19 cellular contexts compared by ENCODE assay signal in the genomic region with DNA sequence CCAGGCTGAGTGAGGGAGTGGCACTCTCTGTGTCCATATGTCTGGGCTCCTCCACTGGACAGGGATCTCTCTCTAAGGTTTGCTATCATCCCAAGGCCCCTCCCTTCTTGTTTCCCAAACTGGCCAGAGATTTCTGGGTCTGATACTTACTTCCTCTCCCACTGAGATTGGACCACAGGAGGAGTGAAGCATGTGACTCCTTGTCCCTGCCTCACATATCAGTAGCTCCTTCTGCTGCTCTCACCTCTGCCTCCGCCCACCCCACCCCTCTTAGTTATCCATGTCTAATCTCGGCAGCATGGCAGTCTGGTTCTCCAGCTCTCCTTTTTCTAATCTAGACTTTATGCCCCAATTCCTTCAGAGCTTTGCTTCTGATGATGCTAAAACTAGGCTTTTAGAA.
A peak's percentile ranks its signal among the peaks of the same experiment; 100 is the strongest.
DNase-seq lines count a peak whose midpoint lies in the region; TF ChIP-seq lines count a peak whose summit lies in the region.
"Had no signal": no experiment of that assay in that cellular context is flagged by ENCODE, and none has a peak within 500 bp of the region (broad histone marks: within the 10 kb centered on the region; RNA-seq: fewer than 3 reads in every experiment).

No MANE protein-coding gene starts in this region.

- H4K8ac ChIP-seq in mesendoderm (ENCODE audit: low read depth, low read length) = no peak overlapping the region

- no peak overlapping the region for H2BK120ac ChIP-seq in mesendoderm (ENCODE audit: low read depth, low read length)

- H3K36me3 ChIP-seq in WERI-Rb-1 = no peaks in the 10 kb centered on the region
- H3K36me3 ChIP-seq in mesendoderm (ENCODE audit: control insufficient read depth, insufficient read depth, low read length) = no peaks in the 10 kb centered on the region
- H3K36me3 ChIP-seq: BLaER1, HAP-1 had no signal

- H3K27me3 Mint-ChIP-seq in activated CD4-positive, alpha-beta T cell treated with anti-CD3 and anti-CD28 coated beads, Interleukin-2, amount 10 ng/mL, durations not matched to agents 7 days and 5 days = peaks cover 33% of the 10 kb centered on the region
- peaks cover 13% of the 10 kb centered on the region for H3K27me3 Mint-ChIP-seq in activated CD4-positive, alpha-beta T cell treated with anti-CD3 and anti-CD28 coated beads, Interleukin-2, amount 10 ng/mL, durations not matched to agents 24 days and 14 days

- H3K4me3 Mint-ChIP-seq in activated CD4-positive, alpha-beta T cell treated with anti-CD3 and anti-CD28 coated beads, Interleukin-2, amount 10 ng/mL, durations not matched to agents 7 days and 5 days = no peak overlapping the region
- H3K4me3 Mint-ChIP-seq in activated CD4-positive, alpha-beta T cell treated with anti-CD3 and anti-CD28 coated beads, Interleukin-2, amount 10 ng/mL, durations not matched to agents 24 days and 14 days = no peak overlapping the region
- H3K4me3 Mint-ChIP-seq: B cell; CD4-positive, CD25-positive, alpha-beta regulatory T cell; CD8-positive, alpha-beta T cell had no signal

- no peak for TF ChIP-seq CTCF in WERI-Rb-1 (IDR thresholded peaks at IDR 0.05; ENCODE audit: low read depth, low read length)

- peak overlapping the region; percentile 44 for H3K27ac Mint-ChIP-seq in activated CD4-positive, alpha-beta T cell treated with anti-CD3 and anti-CD28 coated beads, Interleukin-2, amount 10 ng/mL, durations not matched to agents 7 days and 5 days
- H3K27ac Mint-ChIP-seq in activated CD4-positive, alpha-beta T cell treated with anti-CD3 and anti-CD28 coated beads, Interleukin-2, amount 10 ng/mL, durations not matched to agents 24 days and 14 days = no peak overlapping the region
- H3K27ac Mint-ChIP-seq: B cell; CD8-positive, alpha-beta T cell had no signal

- no peak overlapping the region for H2BK5ac ChIP-seq in mesendoderm (ENCODE audit: low read length)

- H3K27ac ChIP-seq in WERI-Rb-1 = no peak overlapping the region
- no peak overlapping the region for H3K27ac ChIP-seq in mesendoderm (ENCODE audit: low read depth, low read length)
- H3K27ac ChIP-seq: 22Rv1, BLaER1, C4-2B had no signal

- H3K9ac ChIP-seq in mesendoderm (ENCODE audit: low read length) = no peak overlapping the region
- H3K9ac ChIP-seq: BLaER1 had no signal

- no peak overlapping the region for H3K4ac ChIP-seq in mesendoderm (ENCODE audit: low read depth, low read length)

- no peak overlapping the region for H3K23ac ChIP-seq in mesendoderm (ENCODE audit: low read length)

- no peaks in the 10 kb centered on the region for H3K79me2 ChIP-seq in mesendoderm (ENCODE audit: control insufficient read depth, insufficient read depth, low read length)

- intact Hi-C loops in activated CD4-positive, alpha-beta T cell treated with anti-CD3 and anti-CD28 coated beads, Interleukin-2, amount 10 ng/mL, durations not matched to agents 24 days and 14 days (cut with micrococcal nuclease) = loop anchor here (10.0 kb wide), 1 partner anchor 101 kb away; no protein-coding TSS in a partner anchor

- no peaks in the 10 kb centered on the region for H3K79me1 ChIP-seq in mesendoderm (ENCODE audit: low read length)

- H3K18ac ChIP-seq in mesendoderm (ENCODE audit: low read length) = no peak overlapping the region

- CTCF ChIA-PET in activated CD4-positive, alpha-beta T cell treated with anti-CD3 and anti-CD28 coated beads, Interleukin-2, amount 10 ng/mL, durations not matched to agents 7 days and 5 days (lab: Charles Lee) = interaction anchor here (1.4 kb wide), 1 partner anchor 99 kb away, joined by 3 read pairs; no protein-coding TSS in a partner anchor

- H3K36me3 Mint-ChIP-seq in activated CD4-positive, alpha-beta T cell treated with anti-CD3 and anti-CD28 coated beads, Interleukin-2, amount 10 ng/mL, durations not matched to agents 7 days and 5 days (ENCODE audit: low read depth) = peaks cover 2% of the 10 kb centered on the region
- H3K36me3 Mint-ChIP-seq in activated CD4-positive, alpha-beta T cell treated with anti-CD3 and anti-CD28 coated beads, Interleukin-2, amount 10 ng/mL, durations not matched to agents 24 days and 14 days (ENCODE audit: low read depth) = no peaks in the 10 kb centered on the region
- H3K36me3 Mint-ChIP-seq: CD4-positive, CD25-positive, alpha-beta regulatory T cell; CD8-positive, alpha-beta T cell had no signal

- no peak overlapping the region for H3K56ac ChIP-seq in mesendoderm (ENCODE audit: low read length)

- H3K4me1 Mint-ChIP-seq in activated CD4-positive, alpha-beta T cell treated with anti-CD3 and anti-CD28 coated beads, Interleukin-2, amount 10 ng/mL, durations not matched to agents 7 days and 5 days = peaks cover 15% of the 10 kb centered on the region
- H3K4me1 Mint-ChIP-seq in activated CD4-positive, alpha-beta T cell treated with anti-CD3 and anti-CD28 coated beads, Interleukin-2, amount 10 ng/mL, durations not matched to agents 24 days and 14 days = peaks cover 14% of the 10 kb centered on the region

- POLR2A ChIA-PET in activated CD4-positive, alpha-beta T cell treated with anti-CD3 and anti-CD28 coated beads, Interleukin-2, amount 10 ng/mL, durations not matched to agents 7 days and 5 days (lab: Charles Lee) = no interaction called here

- no peaks in the 10 kb centered on the region for H3K9me3 ChIP-seq in WERI-Rb-1 (ENCODE audit: severe bottlenecking)
- H3K9me3 ChIP-seq: BLaER1, HAP-1 had no signal

- H3K27me3 ChIP-seq in WERI-Rb-1 (ENCODE audit: insufficient read depth, low read depth, severe bottlenecking) (no peaks in the 10 kb centered on the region), mesendoderm (ENCODE audit: insufficient read depth, low read length, poor library complexity) (no peaks in the 10 kb centered on the region)

- no peak overlapping the region for H4K5ac ChIP-seq in mesendoderm (ENCODE audit: low read length)

- H3K4me2 ChIP-seq in mesendoderm (ENCODE audit: low read length) = no peak overlapping the region
- H3K4me2 ChIP-seq: BLaER1 had no signal

- H2BK15ac ChIP-seq in mesendoderm (replicated peaks; ENCODE audit: low read depth) = no peak overlapping the region

- H3K4me3 ChIP-seq in WERI-Rb-1 (ENCODE audit: low read depth, low read length) (no peak overlapping the region), mesendoderm (ENCODE audit: low read length) (no peak overlapping the region)
- H3K4me3 ChIP-seq: BLaER1, GM12878, HAP-1 had no signal

- H3K9me3 Mint-ChIP-seq in activated CD4-positive, alpha-beta T cell treated with anti-CD3 and anti-CD28 coated beads, Interleukin-2, amount 10 ng/mL, durations not matched to agents 7 days and 5 days = no peaks in the 10 kb centered on the region
- no peaks in the 10 kb centered on the region for H3K9me3 Mint-ChIP-seq in activated CD4-positive, alpha-beta T cell treated with anti-CD3 and anti-CD28 coated beads, Interleukin-2, amount 10 ng/mL, durations not matched to agents 24 days and 14 days
- H3K9me3 Mint-ChIP-seq: CD8-positive, alpha-beta T cell had no signal

- WGBS in mesendoderm (ENCODE audit: extremely low coverage, insufficient coverage, low lambda C conversion rate) = no CpG with 5 or more reads among the region's 2 CpGs

- H2AK5ac ChIP-seq in mesendoderm (ENCODE audit: low read length) = no peak overlapping the region

- DNase-seq in activated CD4-positive, alpha-beta T cell treated with anti-CD3 and anti-CD28 coated beads, Interleukin-2, amount 10 ng/mL, durations not matched to agents 7 days and 5 days = no peak
- no peak for DNase-seq in activated CD4-positive, alpha-beta T cell treated with anti-CD3 and anti-CD28 coated beads, Interleukin-2, amount 10 ng/mL, durations not matched to agents 24 days and 14 days
- DNase-seq in WERI-Rb-1 (peak; percentile 29), mesendoderm (peak; percentile 16), NCI-H446 treated with DMSO at 0.1 percent for 48 hours (lab: John Stamatoyannopoulos, UW) (no peak), hippocampal formation (lab: John Stamatoyannopoulos, UW) (no peak)
- DNase-seq: CD4-positive, CD25-positive, alpha-beta regulatory T cell; CD8-positive, alpha-beta T cell; DMS 273 treated with DMSO at 0.1 percent for 48 hours; DMS79; EL; GDM1; GOT3 had no signal

- no peaks in the 10 kb centered on the region for H3K4me1 ChIP-seq in mesendoderm (ENCODE audit: control insufficient read depth, low read depth, low read length)

Comparison
In these comparisons a context has a peak if more than half of its experiments do, and no peak if none do; other contexts are left out.
1. DNase-seq: peak in WERI-Rb-1 (single experiment) and mesendoderm (single experiment); none in activated CD4-positive, alpha-beta T cell treated with anti-CD3 and anti-CD28 coated beads, Interleukin-2, amount 10 ng/mL, durations not matched to agents 7 days and 5 days (single experiment), activated CD4-positive, alpha-beta T cell treated with anti-CD3 and anti-CD28 coated beads, Interleukin-2, amount 10 ng/mL, durations not matched to agents 24 days and 14 days (single experiment), NCI-H446 treated with DMSO at 0.1 percent for 48 hours (single experiment) and hippocampal formation (0 of 2).